In genomic region chr4:7410470-7410869, GRCh38 we compare ENCODE assay signal across 24 cellular contexts. TPM values are rescaled to one million over a fixed set of nuclear protein-coding genes. Genes with fewer than 3 reads are reported as not detected.
DNase-seq lines count a peak whose midpoint lies in the region; TF ChIP-seq lines count a peak whose summit lies in the region.
"Had no signal": no experiment of that assay in that cellular context is flagged by ENCODE, and none has a peak within 500 bp of the region (broad histone marks: within the 10 kb centered on the region; RNA-seq: fewer than 3 reads in every experiment).

No MANE protein-coding gene starts in this region.

- H3K9me3 ChIP-seq in stomach smooth muscle (ENCODE audit: control insufficient read depth in 2 of 2, low read length in 2 of 2), result peaks cover 6 to 7% of the 10 kb centered on the region in 2 donors
- peaks cover 0 to 13% (median 7%) of the 10 kb centered on the region in 3 donors for H3K9me3 ChIP-seq in esophagus squamous epithelium

- no peak for TF ChIP-seq CTCF in esophagus squamous epithelium (IDR thresholded peaks at IDR 0.05)

- intact Hi-C loops in esophagus squamous epithelium (cut with DNase I), result no loop called here

- TF ChIP-seq POLR2A in esophagus squamous epithelium (IDR thresholded peaks at IDR 0.05), result no peak

- H3K4me1 ChIP-seq in stomach smooth muscle (ENCODE audit: control insufficient read depth, insufficient read depth, low read length) (peaks cover 30% of the 10 kb centered on the region), esophagus squamous epithelium (no peaks in the 10 kb centered on the region)
- H3K4me1 ChIP-seq: upper lobe of left lung had no signal

- no peaks in the 10 kb centered on the region for H3K27me3 ChIP-seq in stomach smooth muscle (ENCODE audit: control insufficient read depth in 1 of 2, insufficient read depth in 2 of 2, low read length in 2 of 2)
- peaks cover 0 to 10% (median 0%) of the 10 kb centered on the region in 4 donors for H3K27me3 ChIP-seq in esophagus squamous epithelium
- H3K27me3 ChIP-seq: upper lobe of left lung had no signal

- peak overlapping the region; percentile 62 for H3K27ac ChIP-seq in stomach smooth muscle (ENCODE audit: low read length)
- H3K27ac ChIP-seq in esophagus squamous epithelium, result peak overlapping the region in 1 of 4 donors; percentile 21
- H3K27ac ChIP-seq: upper lobe of left lung had no signal

- 57 to 60% methylated on average over 1 of the region's 1 CpG for WGBS in esophagus squamous epithelium, 2 donors

- H3K36me3 ChIP-seq in stomach smooth muscle (ENCODE audit: control insufficient read depth in 2 of 2, insufficient read depth in 2 of 2, low read length in 2 of 2), result no peaks in the 10 kb centered on the region
- H3K36me3 ChIP-seq in esophagus squamous epithelium, result no peaks in the 10 kb centered on the region
- H3K36me3 ChIP-seq: upper lobe of left lung had no signal

- no peak overlapping the region for H3K4me3 ChIP-seq in stomach smooth muscle (ENCODE audit: low read length in 2 of 2)
- H3K4me3 ChIP-seq in esophagus squamous epithelium, result no peak overlapping the region
- H3K4me3 ChIP-seq: upper lobe of left lung had no signal

- no peak overlapping the region for H3K9ac ChIP-seq in stomach smooth muscle (ENCODE audit: low read length in 2 of 2)

- peak in 2 of 3 experiments; percentile 27 to 35 for DNase-seq in NCI-H1417 (lab: John Stamatoyannopoulos, UW)
- no peak for DNase-seq in NCI-H1417 treated with DMSO at 0.1 percent for 48 hours (lab: John Stamatoyannopoulos, UW)
- DNase-seq in NCI-H748 (lab: John Stamatoyannopoulos, UW; ENCODE audit: unreplicated experiment), result peak; percentile 78
- peak; percentile 74 for DNase-seq in left kidney (ENCODE audit: low read depth, low spot score)
- no peak for DNase-seq in esophagus squamous epithelium (lab: John Stamatoyannopoulos, UW)
- DNase-seq in medulla oblongata (ENCODE audit: extremely low spot score), result no peak
- no peak for DNase-seq in stimulated activated CD4-positive, alpha-beta T cell treated with anti-CD3 and anti-CD28 coated beads, Interleukin-12 subunit alpha, Interleukin-12 subunit beta, amount 100 ng/mL, for 4 hours
- DNase-seq: activated B cell treated with CpG ODN at 0.5 μM for 24 hours; activated CD4-positive, alpha-beta T cell treated with anti-CD3 and anti-CD28 coated beads, Interleukin-2, amount 10 ng/mL, durations not matched to agents 7 days and 5 days; activated T-cell treated with anti-CD3 and anti-CD28 coated beads, Interleukin-2, amount 50 U/mL, for 1 hour; GOT3; HFFc6; left ventricle myocardium superior; NCI-H187; NCI-H2227 treated with DMSO at 0.1 percent for 48 hours; NCI-H82; occipital lobe; RPMI8226 had no signal

RNA-seq across cellular contexts. Expression of gene PSAPL1, which starts 24.3 kb away (rescaled TPM):
- under 1 TPM in 3 of 4 donors, not detected in 1; under 0.01 to 0.15 (median 0.09) TPM for total RNA-seq in esophagus squamous epithelium
- total RNA-seq: A172; activated B cell treated with CpG ODN at 0.5 μM for 24 hours; activated CD4-positive, alpha-beta T cell treated with anti-CD3 and anti-CD28 coated beads, Interleukin-2, amount 10 ng/mL, durations not matched to agents 7 days and 5 days; bronchial epithelial cell; HFFc6; left ventricle myocardium superior; mesothelial cell of epicardium; occipital lobe; subcutaneous adipose tissue had no signal

Comparison
In these comparisons a context has a peak if more than half of its experiments do, and no peak if none do; other contexts are left out.
1. DNase-seq: peak in NCI-H1417 (2 of 3), NCI-H748 (single experiment) and left kidney (single experiment); none in NCI-H1417 treated with DMSO at 0.1 percent for 48 hours (single experiment), esophagus squamous epithelium (single experiment), medulla oblongata (single experiment) and stimulated activated CD4-positive, alpha-beta T cell treated with anti-CD3 and anti-CD28 coated beads, Interleukin-12 subunit alpha, Interleukin-12 subunit beta, amount 100 ng/mL, for 4 hours (single experiment).